Comparison of ENCODE assay signal across 8 cellular contexts in genomic region chr1:27600500-27601175, GRCh38. TPM values are rescaled to one million over a fixed set of nuclear protein-coding genes. Genes with fewer than 3 reads are reported as not detected.
A peak's percentile ranks its signal among the peaks of the same experiment; 100 is the strongest.
DNase-seq lines count a peak whose midpoint lies in the region; ATAC-seq and TF ChIP-seq lines count a peak whose summit lies in the region.

No MANE protein-coding gene starts in this region.

- no peaks in the 10 kb centered on the region for H3K27me3 Mint-ChIP-seq in stimulated activated memory B cell treated with anti-CD40 and anti-IgM and Interleukin-4, amounts not matched to agents 10 μg/mL and 1 μg/mL and 100 μg/mL, for 72 hours

- peak overlapping the region; percentile 80 to 100 (median 97) for H3K4me3 ChIP-seq in esophagus muscularis mucosa

- TF ChIP-seq POLR2A in esophagus muscularis mucosa (IDR thresholded peaks at IDR 0.05; ENCODE audit: low read depth), result no peak

- H3K27ac ChIP-seq in RWPE1 (peak overlapping the region; percentile 93), esophagus muscularis mucosa (replicated peaks in 1 of 4) (peak overlapping the region; percentile 96 to 99 (median 97))

- H3K27ac Mint-ChIP-seq in stimulated activated memory B cell treated with anti-CD40 and anti-IgM and Interleukin-4, amounts not matched to agents 10 μg/mL and 1 μg/mL and 100 μg/mL, for 72 hours, result peak overlapping the region; percentile 80

- H3K9me3 ChIP-seq in esophagus muscularis mucosa, result no peaks in the 10 kb centered on the region

- no peak for TF ChIP-seq EP300 in esophagus muscularis mucosa (IDR thresholded peaks at IDR 0.05)

- H3K4me3 Mint-ChIP-seq in stimulated activated memory B cell treated with anti-CD40 and anti-IgM and Interleukin-4, amounts not matched to agents 10 μg/mL and 1 μg/mL and 100 μg/mL, for 72 hours, result peak overlapping the region; percentile 4

- TF ChIP-seq CTCF in RWPE1 (conservative IDR thresholded peaks at IDR 0.05; ENCODE audit: low read depth) (no peak), esophagus muscularis mucosa (IDR thresholded peaks at IDR 0.05) (no peak)

- no peaks in the 10 kb centered on the region for H3K27me3 ChIP-seq in esophagus muscularis mucosa

- peaks cover 35% of the 10 kb centered on the region for H3K4me1 Mint-ChIP-seq in stimulated activated memory B cell treated with anti-CD40 and anti-IgM and Interleukin-4, amounts not matched to agents 10 μg/mL and 1 μg/mL and 100 μg/mL, for 72 hours

- no peaks in the 10 kb centered on the region for H3K36me3 ChIP-seq in esophagus muscularis mucosa

- DNase-seq in NCI-H2227 (lab: John Stamatoyannopoulos, UW; ENCODE audit: unreplicated experiment) (peak; percentile 45), NCI-H2227 treated with DMSO at 0.1 percent for 48 hours (lab: John Stamatoyannopoulos, UW) (no peak), RWPE1 (ENCODE audit: low spot score) (no peak), esophagus muscularis mucosa (ENCODE audit: extremely low spot score) (no peak), AG20443 (ENCODE audit: low spot score) (no peak), AG08395 (ENCODE audit: low spot score) (no peak), SIG-M5 (lab: John Stamatoyannopoulos, UW) (no peak)

- H3K4me1 ChIP-seq in esophagus muscularis mucosa, result peaks cover 63 to 85% (median 81%) of the 10 kb centered on the region in 4 donors

- POLR2A ChIA-PET in RWPE1 (lab: Yijun Ruan, JAX; ENCODE audit: low non-redundant PET), result no interaction called here

- H3K9me3 Mint-ChIP-seq in stimulated activated memory B cell treated with anti-CD40 and anti-IgM and Interleukin-4, amounts not matched to agents 10 μg/mL and 1 μg/mL and 100 μg/mL, for 72 hours, result no peaks in the 10 kb centered on the region

- intact Hi-C loops in esophagus muscularis mucosa (cut with DNase I), result loop anchor here (5.0 kb wide), 1 partner anchor 183 kb away; no protein-coding TSS in a partner anchor

- CTCF ChIA-PET in RWPE1 (lab: Yijun Ruan, JAX), result interaction anchor here (0.5 to 8.1 kb wide), 7 partner anchors 8 to 120 kb away, joined by 3 to 67 read pairs (median 4); no protein-coding TSS in a partner anchor

- WGBS in esophagus muscularis mucosa, result 64% methylated on average over 3 of the region's 3 CpGs

- ATAC-seq in stimulated activated memory B cell treated with anti-CD40 and anti-IgM and Interleukin-4, amounts not matched to agents 10 μg/mL and 1 μg/mL and 100 μg/mL, for 72 hours, result no peak

- no peaks in the 10 kb centered on the region for H3K36me3 Mint-ChIP-seq in stimulated activated memory B cell treated with anti-CD40 and anti-IgM and Interleukin-4, amounts not matched to agents 10 μg/mL and 1 μg/mL and 100 μg/mL, for 72 hours

RNA-seq across cellular contexts. Expression of gene AHDC1, which starts 3.3 kb away (rescaled TPM):
- total RNA-seq in esophagus muscularis mucosa, result 10 to 100 TPM; 14.7 to 54.3 (median 35.4) TPM

RNA-seq across cellular contexts. Expression of gene FGR, which starts 34.3 kb away (rescaled TPM):
- total RNA-seq in esophagus muscularis mucosa, result 10 to 100 TPM; 12.0 to 32.1 (median 12.6) TPM
